Comparison of ENCODE assay signal across 28 cellular contexts in genomic region chr2:223828314-223828713, GRCh38.
"Had no signal": no experiment of that assay in that cellular context is flagged by ENCODE, and none has a peak within 500 bp of the region (broad histone marks: within the 10 kb centered on the region; RNA-seq: fewer than 3 reads in every experiment).

No MANE protein-coding gene starts in this region.

- H3K4me2 ChIP-seq: hepatocyte had no signal

- H3K4me3 ChIP-seq: coronary artery, gastrocnemius medialis, heart left ventricle, hepatocyte, left lung, psoas muscle, skin epidermis, thoracic aorta, tibial nerve, upper lobe of left lung had no signal

- H3K27me3 ChIP-seq: gastrocnemius medialis, heart left ventricle, hepatocyte, left lung, tibial nerve, upper lobe of left lung had no signal

- H3K27me3 Mint-ChIP-seq: naive thymus-derived CD4-positive, alpha-beta T cell; stimulated activated naive B cell treated with anti-CD40 and anti-IgM and Interleukin-4, amounts not matched to agents 10 μg/mL and 1 μg/mL and 100 μg/mL, for 72 hours; stimulated activated naive CD8-positive, alpha-beta T cell treated with anti-CD3 and anti-CD28 coated beads, Interleukin-15, Interleukin-2, amounts not matched to agents 100 ng/mL and 50 ng/mL, for 24 hours had no signal

- H3K9me3 ChIP-seq: gastrocnemius medialis, heart left ventricle, left lung, psoas muscle, thoracic aorta, tibial nerve, upper lobe of left lung had no signal

- DNase-seq: dermis blood vessel endothelial cell; effector memory CD4-positive, alpha-beta T cell; foreskin fibroblast; gastrocnemius medialis; heart left ventricle; left cardiac atrium; left lung; mesenchymal stem cell; midbrain; naive thymus-derived CD4-positive, alpha-beta T cell; nucleus accumbens; psoas muscle; right cardiac atrium; stimulated activated CD4-positive, alpha-beta T cell treated with anti-CD3 and anti-CD28 coated beads, Interleukin-15, amount 100 ng/mL, for 24 hours; stimulated activated CD4-positive, alpha-beta T cell treated with anti-CD3 and anti-CD28 coated beads, Interleukin-2, amount 100 ng/mL, for 48 hours; stimulated activated naive B cell treated with anti-CD40 and anti-IgM and Interleukin-4, amounts not matched to agents 10 μg/mL and 1 μg/mL and 100 μg/mL, for 72 hours; upper lobe of left lung had no signal

- H3K4me1 Mint-ChIP-seq: nephron had no signal

- H3K4me3 Mint-ChIP-seq: naive thymus-derived CD4-positive, alpha-beta T cell; nephron; stimulated activated naive B cell treated with anti-CD40 and anti-IgM and Interleukin-4, amounts not matched to agents 10 μg/mL and 1 μg/mL and 100 μg/mL, for 72 hours; stimulated activated naive CD8-positive, alpha-beta T cell treated with anti-CD3 and anti-CD28 coated beads, Interleukin-15, Interleukin-2, amounts not matched to agents 100 ng/mL and 50 ng/mL, for 24 hours had no signal

- FAIRE-seq: endometrium, islet of Langerhans, urothelium cell line had no signal

- H3K27ac ChIP-seq: coronary artery, gastrocnemius medialis, heart left ventricle, hepatocyte, left lung, psoas muscle, skin epidermis, thoracic aorta, tibial nerve, upper lobe of left lung had no signal

- H2AFZ ChIP-seq: hepatocyte had no signal

- H3K27ac Mint-ChIP-seq: nephron; stimulated activated naive B cell treated with anti-CD40 and anti-IgM and Interleukin-4, amounts not matched to agents 10 μg/mL and 1 μg/mL and 100 μg/mL, for 72 hours; stimulated activated naive CD8-positive, alpha-beta T cell treated with anti-CD3 and anti-CD28 coated beads, Interleukin-15, Interleukin-2, amounts not matched to agents 100 ng/mL and 50 ng/mL, for 24 hours had no signal

- ATAC-seq: esophagus mucosa; gastrocnemius medialis; heart left ventricle; left cardiac atrium; left lung; naive thymus-derived CD4-positive, alpha-beta T cell; psoas muscle; right cardiac atrium; stimulated activated naive B cell treated with anti-CD40 and anti-IgM and Interleukin-4, amounts not matched to agents 10 μg/mL and 1 μg/mL and 100 μg/mL, for 72 hours had no signal

- H3K9me3 Mint-ChIP-seq: nephron; stimulated activated naive CD8-positive, alpha-beta T cell treated with anti-CD3 and anti-CD28 coated beads, Interleukin-15, Interleukin-2, amounts not matched to agents 100 ng/mL and 50 ng/mL, for 24 hours had no signal

- H3K4me1 ChIP-seq: gastrocnemius medialis, heart left ventricle, left lung, psoas muscle, tibial nerve, upper lobe of left lung had no signal

- H3K36me3 ChIP-seq: gastrocnemius medialis, heart left ventricle, left lung, thoracic aorta, tibial nerve, upper lobe of left lung had no signal
